In genomic region chrX:40095588-40096394, GRCh38 we compare ENCODE assay signal across 8 cellular contexts. TPM values are rescaled to one million over a fixed set of nuclear protein-coding genes. Genes with fewer than 3 reads are reported as not detected.
DNase-seq lines count a peak whose midpoint lies in the region; ATAC-seq and TF ChIP-seq lines count a peak whose summit lies in the region.

No MANE protein-coding gene starts in this region.

- H3K9me3 ChIP-seq in body of pancreas (no peaks in the 10 kb centered on the region), liver (ENCODE audit: control insufficient read depth in 4 of 4, low read length in 3 of 4) (no peaks in the 10 kb centered on the region), suprapubic skin (no peaks in the 10 kb centered on the region)

- TF ChIP-seq POLR2A in body of pancreas (IDR thresholded peaks at IDR 0.05) (peak in 1 of 3 donors; percentile 9), suprapubic skin (IDR thresholded peaks at IDR 0.05) (no peak)

- H3K27me3 ChIP-seq in body of pancreas (no peaks in the 10 kb centered on the region), liver (ENCODE audit: control insufficient read depth in 4 of 4, insufficient read depth in 4 of 4, low read length in 3 of 4) (no peaks in the 10 kb centered on the region), suprapubic skin (no peaks in the 10 kb centered on the region)

- peak; percentile 10 for DNase-seq in NCI-H345 (lab: John Stamatoyannopoulos, UW)
- DNase-seq in NCI-H345 treated with DMSO at 0.1 percent for 48 hours (lab: John Stamatoyannopoulos, UW; ENCODE audit: unreplicated experiment), result no peak
- peak; percentile 43 for DNase-seq in NOMO-1 treated with DMSO at 0.1 percent for 48 hours (lab: John Stamatoyannopoulos, UW; ENCODE audit: unreplicated experiment)
- DNase-seq in body of pancreas, result peak in 1 of 4 donors; percentile 39
- no peak for DNase-seq in suprapubic skin (ENCODE audit: low spot score in 2 of 2)
- DNase-seq in activated gamma-delta T cell treated with Interleukin-2 at 50 U/mL for 16 hours, result no peak
- no peak for DNase-seq in DMS153 treated with DMSO at 0.1 percent for 48 hours (lab: John Stamatoyannopoulos, UW; ENCODE audit: unreplicated experiment)

- ATAC-seq in body of pancreas, result no peak

- no peak for TF ChIP-seq RAD21 in liver (IDR thresholded peaks at IDR 0.05)

- TF ChIP-seq CTCF in body of pancreas (IDR thresholded peaks at IDR 0.05) (no peak), liver (IDR thresholded peaks at IDR 0.05; ENCODE audit: low read depth, low read length, missing input control) (no peak), suprapubic skin (IDR thresholded peaks at IDR 0.05) (no peak)

- H3K36me3 ChIP-seq in body of pancreas (replicated peaks in 1 of 2; ENCODE audit: insufficient read depth in 1 of 2, low read depth in 2 of 2), result no peaks in the 10 kb centered on the region
- H3K36me3 ChIP-seq in liver (ENCODE audit: control insufficient read depth in 4 of 4, insufficient read depth in 3 of 4, low read depth in 1 of 4, low read length in 3 of 4), result no peaks in the 10 kb centered on the region
- H3K36me3 ChIP-seq in suprapubic skin, result no peaks in the 10 kb centered on the region

- TF ChIP-seq EP300 in suprapubic skin (IDR thresholded peaks at IDR 0.05), result no peak

- 0% methylated on average over 15 to 20 of the region's 79 CpGs for WGBS in body of pancreas, 2 donors
- under 1% methylated on average over 78 of the region's 79 CpGs for WGBS in liver
- WGBS in suprapubic skin, result 10% methylated on average over 30 of the region's 79 CpGs

- H3K4me1 ChIP-seq in body of pancreas (peaks cover 35% of the 10 kb centered on the region), liver (ENCODE audit: control insufficient read depth in 4 of 4, insufficient read depth in 4 of 4, low read length in 3 of 4) (peaks cover 13 to 47% (median 18%) of the 10 kb centered on the region in 4 donors), suprapubic skin (peaks cover 38% of the 10 kb centered on the region)

- peak overlapping the region; percentile 3 to 39 for H3K4me3 ChIP-seq in body of pancreas
- H3K4me3 ChIP-seq in liver (ENCODE audit: low read depth in 1 of 3, low read length in 3 of 3), result peak overlapping the region; percentile 53 to 92 (median 70)
- peak overlapping the region; percentile 72 for H3K4me3 ChIP-seq in suprapubic skin

- intact Hi-C loops in body of pancreas (cut with DNase I), result loop anchor here (10.0 kb wide), 1 partner anchor 59 kb away; no protein-coding TSS in a partner anchor

- H3K9ac ChIP-seq in liver (ENCODE audit: low read depth in 1 of 2, low read length in 2 of 2), result peak overlapping the region in 1 of 2 donors; percentile 71

- peak overlapping the region; percentile 83 to 94 (median 90) for H3K27ac ChIP-seq in body of pancreas
- H3K27ac ChIP-seq in liver (ENCODE audit: low read depth in 1 of 2, low read length in 2 of 2), result peak overlapping the region; percentile 74 to 79
- peak overlapping the region; percentile 89 for H3K27ac ChIP-seq in suprapubic skin

TF ChIP-seq in liver, 16 proteins besides CTCF, POLR2A, EP300 and RAD21:
- TF ChIP-seq ATF3 (IDR thresholded peaks at IDR 0.05) (no peak), YY1 (IDR thresholded peaks at IDR 0.05) (no peak), RXRA (IDR thresholded peaks at IDR 0.05) (no peak), TAF1 (conservative IDR thresholded peaks at IDR 0.05) (no peak), ZBTB33 (IDR thresholded peaks at IDR 0.05) (no peak), FOXA1 (IDR thresholded peaks at IDR 0.05) (no peak), EGR1 (IDR thresholded peaks at IDR 0.05; ENCODE audit: low read depth in 2 of 2) (no peak), GABPA (IDR thresholded peaks at IDR 0.05 in 1 of 2, conservative IDR thresholded peaks at IDR 0.05 in 1 of 2) (no peak), JUND (IDR thresholded peaks at IDR 0.05) (no peak)
TF ChIP-seq in liver: peak in this region for 0.

RNA-seq across cellular contexts. Expression of gene BCOR, which starts 2.0 kb away (rescaled TPM):
- 10 to 100 TPM; 13.2 to 23.6 TPM for total RNA-seq in body of pancreas
- total RNA-seq in liver, result 10 to 100 TPM; 15.1 to 23.0 TPM
- polyA plus RNA-seq in liver, result 1 to 10 TPM; 5.6 to 6.8 TPM
- 10 to 100 TPM; 20.9 to 36.0 (median 32.5) TPM for total RNA-seq in suprapubic skin

Comparison
In these comparisons a context has a peak if more than half of its experiments do, and no peak if none do; other contexts are left out.
1. DNase-seq: peak in NCI-H345 (single experiment) and NOMO-1 treated with DMSO at 0.1 percent for 48 hours (single experiment); none in NCI-H345 treated with DMSO at 0.1 percent for 48 hours (single experiment), suprapubic skin (0 of 2), activated gamma-delta T cell treated with Interleukin-2 at 50 U/mL for 16 hours (single experiment) and DMS153 treated with DMSO at 0.1 percent for 48 hours (single experiment).
2. H3K4me3 ChIP-seq: peak in every context shown above with its lines; median percentile 72 in suprapubic skin; 70 in liver; 21 in body of pancreas.
3. Peak in every context shown above with its lines, with median percentiles within 50 percentile points of each other: H3K27ac ChIP-seq.